Comparison of ENCODE assay signal across 30 cellular contexts in the genomic region with DNA sequence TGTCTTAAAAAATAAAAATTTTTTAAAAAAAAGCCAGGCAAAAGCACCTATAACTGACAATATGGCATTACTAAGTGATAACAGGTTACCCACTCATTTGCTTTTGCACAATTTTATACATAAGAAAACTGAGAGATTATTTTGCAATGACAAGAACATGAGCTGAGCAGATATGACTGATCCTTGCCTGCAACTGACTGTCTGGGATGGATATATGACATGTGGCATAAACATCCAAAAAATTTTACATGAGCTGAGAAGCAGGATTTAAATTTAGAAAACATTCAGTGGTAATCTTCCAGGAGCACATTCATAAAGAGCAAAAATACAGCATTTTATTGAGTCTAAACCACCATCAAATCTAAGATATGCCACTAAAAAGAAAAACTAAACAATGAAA.
"Had no signal": no experiment of that assay in that cellular context is flagged by ENCODE, and none has a peak within 500 bp of the region (broad histone marks: within the 10 kb centered on the region; RNA-seq: fewer than 3 reads in every experiment).

No MANE protein-coding gene starts in this region.

- H3K36me3 ChIP-seq: adrenal gland, ascending aorta, brain microvascular endothelial cell, breast epithelium, cardiac muscle cell had no signal

- H3K27me3 ChIP-seq: adrenal gland, ascending aorta, body of pancreas, brain microvascular endothelial cell, breast epithelium, cardiac muscle cell had no signal

- H3K9me3 ChIP-seq: adrenal gland, ascending aorta, body of pancreas, breast epithelium had no signal

- H3K4me3 ChIP-seq: adrenal gland, ascending aorta, body of pancreas, breast epithelium, cardiac muscle cell had no signal

- H3K4me1 ChIP-seq: adrenal gland, ascending aorta, body of pancreas, breast epithelium had no signal

- H3K27ac ChIP-seq: adrenal gland, ascending aorta, body of pancreas, brain microvascular endothelial cell, breast epithelium had no signal

- DNase-seq: activated effector memory CD4-positive, alpha-beta T cell treated with anti-CD3 and anti-CD28 coated beads, Interleukin-2, amount 50 U/mL, for 16 hours; activated effector memory CD4-positive, alpha-beta T cell treated with Interleukin-2 at 50 U/mL for 16 hours; activated gamma-delta T cell; activated gamma-delta T cell treated with Interleukin-2 at 50 U/mL for 16 hours; activated naive CD4-positive, alpha-beta T cell; activated naive CD4-positive, alpha-beta T cell treated with anti-CD3 and anti-CD28 coated beads for 36 hours; activated naive CD4-positive, alpha-beta T cell treated with anti-CD3 and anti-CD28 coated beads, Interleukin-2, amount 10 ng/mL, durations not matched to agents 7 days and 5 days; activated naive CD4-positive, alpha-beta T cell treated with anti-CD3 and anti-CD28 coated beads, Interleukin-2, amount 50 U/mL, for 16 hours; activated naive CD4-positive, alpha-beta T cell treated with Interleukin-2 at 50 U/mL for 16 hours; activated naive CD8-positive, alpha-beta T cell treated with anti-CD3 and anti-CD28 coated beads for 36 hours; activated naive CD8-positive, alpha-beta T cell treated with anti-CD3 and anti-CD28 coated beads, Interleukin-2, amount 10 ng/mL, durations not matched to agents 7 days and 5 days; activated naive CD8-positive, alpha-beta T cell treated with anti-CD3 and anti-CD28 coated beads, Interleukin-2, amount 50 U/mL, for 24 hours; activated T-cell treated with anti-CD3 and anti-CD28 coated beads, Interleukin-2, amount 50 U/mL, for 1 hour; activated T-cell treated with anti-CD3 and anti-CD28 coated beads, Interleukin-2, amount 50 U/mL, for 24 hours; activated T-cell treated with anti-CD3 and anti-CD28 coated beads, Interleukin-2, amount 50 U/mL, for 4 hours; activated T-cell treated with anti-CD3 and anti-CD28 coated beads, Interleukin-2, amount 50 U/mL, for 48 hours; activated T-cell treated with anti-CD3 and anti-CD28 coated beads, Interleukin-2, amount 50 U/mL, for 72 hours; adrenal gland; amniotic stem cell; amygdala; anterior cingulate cortex; aorta; body of pancreas; brain microvascular endothelial cell; caudate nucleus; central memory CD4-positive, alpha-beta T cell; cerebellar nuclear complex had no signal
